ENCODE assay signal across 1 cellular context in genomic region chr17:30600062-30600829, GRCh38.
TF ChIP-seq lines count a peak whose summit lies in the region.

No MANE protein-coding gene starts in this region.

TF ChIP-seq in HepG2, 621 proteins besides CTCF, POLR2A, EP300 and RAD21 (continued from another document and continues in another):
- TF ChIP-seq, protein P1, sequence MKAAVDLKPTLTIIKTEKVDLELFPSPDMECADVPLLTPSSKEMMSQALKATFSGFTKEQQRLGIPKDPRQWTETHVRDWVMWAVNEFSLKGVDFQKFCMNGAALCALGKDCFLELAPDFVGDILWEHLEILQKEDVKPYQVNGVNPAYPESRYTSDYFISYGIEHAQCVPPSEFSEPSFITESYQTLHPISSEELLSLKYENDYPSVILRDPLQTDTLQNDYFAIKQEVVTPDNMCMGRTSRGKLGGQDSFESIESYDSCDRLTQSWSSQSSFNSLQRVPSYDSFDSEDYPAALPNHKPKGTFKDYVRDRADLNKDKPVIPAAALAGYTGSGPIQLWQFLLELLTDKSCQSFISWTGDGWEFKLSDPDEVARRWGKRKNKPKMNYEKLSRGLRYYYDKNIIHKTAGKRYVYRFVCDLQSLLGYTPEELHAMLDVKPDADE (CRISPR knock-in tag; IDR thresholded peaks at IDR 0.05), result no peak
- 0 out of 2 replicates have a peak, but pooled peaks have one; percentile 20 for TF ChIP-seq ATF7-NPFF (CRISPR knock-in tag; IDR thresholded peaks at IDR 0.05; ENCODE audit: low read depth)
- no peak for TF ChIP-seq MAFG (CRISPR knock-in tag; IDR thresholded peaks at IDR 0.05)
- peak; percentile 75; the same call in 1 of the 2 replicates for TF ChIP-seq TMF1 (CRISPR knock-in tag; IDR thresholded peaks at IDR 0.05; ENCODE audit: low read depth)
- peak; percentile 69 for TF ChIP-seq ELF3 (CRISPR knock-in tag; IDR thresholded peaks at IDR 0.05)
- TF ChIP-seq MBNL3 (CRISPR knock-in tag; conservative IDR thresholded peaks at IDR 0.05), result no peak
- no peak for TF ChIP-seq CC2D1A (CRISPR knock-in tag; IDR thresholded peaks at IDR 0.05)
- no peak for TF ChIP-seq ZNF282 (IDR thresholded peaks at IDR 0.05; ENCODE audit: partially characterized antibody)
- TF ChIP-seq YEATS4 (CRISPR knock-in tag; IDR thresholded peaks at IDR 0.05; ENCODE audit: borderline replicate concordance), result peak; percentile 79; the same call in 1 of the 2 replicates
- TF ChIP-seq, protein P2, sequence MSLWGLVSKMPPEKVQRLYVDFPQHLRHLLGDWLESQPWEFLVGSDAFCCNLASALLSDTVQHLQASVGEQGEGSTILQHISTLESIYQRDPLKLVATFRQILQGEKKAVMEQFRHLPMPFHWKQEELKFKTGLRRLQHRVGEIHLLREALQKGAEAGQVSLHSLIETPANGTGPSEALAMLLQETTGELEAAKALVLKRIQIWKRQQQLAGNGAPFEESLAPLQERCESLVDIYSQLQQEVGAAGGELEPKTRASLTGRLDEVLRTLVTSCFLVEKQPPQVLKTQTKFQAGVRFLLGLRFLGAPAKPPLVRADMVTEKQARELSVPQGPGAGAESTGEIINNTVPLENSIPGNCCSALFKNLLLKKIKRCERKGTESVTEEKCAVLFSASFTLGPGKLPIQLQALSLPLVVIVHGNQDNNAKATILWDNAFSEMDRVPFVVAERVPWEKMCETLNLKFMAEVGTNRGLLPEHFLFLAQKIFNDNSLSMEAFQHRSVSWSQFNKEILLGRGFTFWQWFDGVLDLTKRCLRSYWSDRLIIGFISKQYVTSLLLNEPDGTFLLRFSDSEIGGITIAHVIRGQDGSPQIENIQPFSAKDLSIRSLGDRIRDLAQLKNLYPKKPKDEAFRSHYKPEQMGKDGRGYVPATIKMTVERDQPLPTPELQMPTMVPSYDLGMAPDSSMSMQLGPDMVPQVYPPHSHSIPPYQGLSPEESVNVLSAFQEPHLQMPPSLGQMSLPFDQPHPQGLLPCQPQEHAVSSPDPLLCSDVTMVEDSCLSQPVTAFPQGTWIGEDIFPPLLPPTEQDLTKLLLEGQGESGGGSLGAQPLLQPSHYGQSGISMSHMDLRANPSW (CRISPR knock-in tag; IDR thresholded peaks at IDR 0.05; ENCODE audit: borderline replicate concordance), result no peak
- TF ChIP-seq ZNF878 (CRISPR knock-in tag; IDR thresholded peaks at IDR 0.05), result peak; percentile 23; the same call in 1 of the 2 replicates
- TF ChIP-seq, protein P3, sequence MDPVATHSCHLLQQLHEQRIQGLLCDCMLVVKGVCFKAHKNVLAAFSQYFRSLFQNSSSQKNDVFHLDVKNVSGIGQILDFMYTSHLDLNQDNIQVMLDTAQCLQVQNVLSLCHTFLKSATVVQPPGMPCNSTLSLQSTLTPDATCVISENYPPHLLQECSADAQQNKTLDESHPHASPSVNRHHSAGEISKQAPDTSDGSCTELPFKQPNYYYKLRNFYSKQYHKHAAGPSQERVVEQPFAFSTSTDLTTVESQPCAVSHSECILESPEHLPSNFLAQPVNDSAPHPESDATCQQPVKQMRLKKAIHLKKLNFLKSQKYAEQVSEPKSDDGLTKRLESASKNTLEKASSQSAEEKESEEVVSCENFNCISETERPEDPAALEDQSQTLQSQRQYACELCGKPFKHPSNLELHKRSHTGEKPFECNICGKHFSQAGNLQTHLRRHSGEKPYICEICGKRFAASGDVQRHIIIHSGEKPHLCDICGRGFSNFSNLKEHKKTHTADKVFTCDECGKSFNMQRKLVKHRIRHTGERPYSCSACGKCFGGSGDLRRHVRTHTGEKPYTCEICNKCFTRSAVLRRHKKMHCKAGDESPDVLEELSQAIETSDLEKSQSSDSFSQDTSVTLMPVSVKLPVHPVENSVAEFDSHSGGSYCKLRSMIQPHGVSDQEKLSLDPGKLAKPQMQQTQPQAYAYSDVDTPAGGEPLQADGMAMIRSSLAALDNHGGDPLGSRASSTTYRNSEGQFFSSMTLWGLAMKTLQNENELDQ (CRISPR knock-in tag; IDR thresholded peaks at IDR 0.05; ENCODE audit: borderline replicate concordance), result no peak
- TF ChIP-seq ATM (IDR thresholded peaks at IDR 0.05; ENCODE audit: borderline replicate concordance), result no peak
- TF ChIP-seq, protein P4, sequence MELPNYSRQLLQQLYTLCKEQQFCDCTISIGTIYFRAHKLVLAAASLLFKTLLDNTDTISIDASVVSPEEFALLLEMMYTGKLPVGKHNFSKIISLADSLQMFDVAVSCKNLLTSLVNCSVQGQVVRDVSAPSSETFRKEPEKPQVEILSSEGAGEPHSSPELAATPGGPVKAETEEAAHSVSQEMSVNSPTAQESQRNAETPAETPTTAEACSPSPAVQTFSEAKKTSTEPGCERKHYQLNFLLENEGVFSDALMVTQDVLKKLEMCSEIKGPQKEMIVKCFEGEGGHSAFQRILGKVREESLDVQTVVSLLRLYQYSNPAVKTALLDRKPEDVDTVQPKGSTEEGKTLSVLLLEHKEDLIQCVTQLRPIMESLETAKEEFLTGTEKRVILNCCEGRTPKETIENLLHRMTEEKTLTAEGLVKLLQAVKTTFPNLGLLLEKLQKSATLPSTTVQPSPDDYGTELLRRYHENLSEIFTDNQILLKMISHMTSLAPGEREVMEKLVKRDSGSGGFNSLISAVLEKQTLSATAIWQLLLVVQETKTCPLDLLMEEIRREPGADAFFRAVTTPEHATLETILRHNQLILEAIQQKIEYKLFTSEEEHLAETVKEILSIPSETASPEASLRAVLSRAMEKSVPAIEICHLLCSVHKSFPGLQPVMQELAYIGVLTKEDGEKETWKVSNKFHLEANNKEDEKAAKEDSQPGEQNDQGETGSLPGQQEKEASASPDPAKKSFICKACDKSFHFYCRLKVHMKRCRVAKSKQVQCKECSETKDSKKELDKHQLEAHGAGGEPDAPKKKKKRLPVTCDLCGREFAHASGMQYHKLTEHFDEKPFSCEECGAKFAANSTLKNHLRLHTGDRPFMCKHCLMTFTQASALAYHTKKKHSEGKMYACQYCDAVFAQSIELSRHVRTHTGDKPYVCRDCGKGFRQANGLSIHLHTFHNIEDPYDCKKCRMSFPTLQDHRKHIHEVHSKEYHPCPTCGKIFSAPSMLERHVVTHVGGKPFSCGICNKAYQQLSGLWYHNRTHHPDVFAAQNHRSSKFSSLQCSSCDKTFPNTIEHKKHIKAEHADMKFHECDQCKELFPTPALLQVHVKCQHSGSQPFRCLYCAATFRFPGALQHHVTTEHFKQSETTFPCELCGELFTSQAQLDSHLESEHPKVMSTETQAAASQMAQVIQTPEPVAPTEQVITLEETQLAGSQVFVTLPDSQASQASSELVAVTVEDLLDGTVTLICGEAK (IDR thresholded peaks at IDR 0.05), result no peak
- TF ChIP-seq, protein P4 (CRISPR knock-in tag; IDR thresholded peaks at IDR 0.05), result peak; percentile 88
- peak; percentile 82 for TF ChIP-seq ZNF598 (CRISPR knock-in tag; IDR thresholded peaks at IDR 0.05; ENCODE audit: borderline replicate concordance)
- no peak for TF ChIP-seq NR2F6 (IDR thresholded peaks at IDR 0.05)
- TF ChIP-seq NR2F6 (CRISPR knock-in tag; IDR thresholded peaks at IDR 0.05), result peak; percentile 29; the same call in 1 of the 2 replicates
- no peak for TF ChIP-seq FOXO1 (CRISPR knock-in tag; IDR thresholded peaks at IDR 0.05)
- TF ChIP-seq ZNF24 (IDR thresholded peaks at IDR 0.05), result no peak
- peak; percentile 64; the same call in 1 of the 2 replicates for TF ChIP-seq SNAPC5 (CRISPR knock-in tag; IDR thresholded peaks at IDR 0.05; ENCODE audit: borderline replicate concordance)
- TF ChIP-seq ESRRA (CRISPR knock-in tag; IDR thresholded peaks at IDR 0.05; ENCODE audit: low read depth), result 0 out of 2 replicates have a peak, but pooled peaks have one; percentile 32
- TF ChIP-seq NR2F1 (CRISPR knock-in tag; IDR thresholded peaks at IDR 0.05), result no peak
- peak; percentile 73; the same call in 1 of the 2 replicates for TF ChIP-seq IRF9 (CRISPR knock-in tag; IDR thresholded peaks at IDR 0.05; ENCODE audit: borderline replicate concordance)
- no peak for TF ChIP-seq ZKSCAN5 (CRISPR knock-in tag; IDR thresholded peaks at IDR 0.05)
- TF ChIP-seq, protein P5, sequence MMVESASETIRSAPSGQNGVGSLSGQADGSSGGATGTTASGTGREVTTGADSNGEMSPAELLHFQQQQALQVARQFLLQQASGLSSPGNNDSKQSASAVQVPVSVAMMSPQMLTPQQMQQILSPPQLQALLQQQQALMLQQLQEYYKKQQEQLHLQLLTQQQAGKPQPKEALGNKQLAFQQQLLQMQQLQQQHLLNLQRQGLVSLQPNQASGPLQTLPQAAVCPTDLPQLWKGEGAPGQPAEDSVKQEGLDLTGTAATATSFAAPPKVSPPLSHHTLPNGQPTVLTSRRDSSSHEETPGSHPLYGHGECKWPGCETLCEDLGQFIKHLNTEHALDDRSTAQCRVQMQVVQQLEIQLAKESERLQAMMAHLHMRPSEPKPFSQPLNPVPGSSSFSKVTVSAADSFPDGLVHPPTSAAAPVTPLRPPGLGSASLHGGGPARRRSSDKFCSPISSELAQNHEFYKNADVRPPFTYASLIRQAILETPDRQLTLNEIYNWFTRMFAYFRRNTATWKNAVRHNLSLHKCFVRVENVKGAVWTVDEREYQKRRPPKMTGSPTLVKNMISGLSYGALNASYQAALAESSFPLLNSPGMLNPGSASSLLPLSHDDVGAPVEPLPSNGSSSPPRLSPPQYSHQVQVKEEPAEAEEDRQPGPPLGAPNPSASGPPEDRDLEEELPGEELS (CRISPR knock-in tag; IDR thresholded peaks at IDR 0.05), result no peak
- TF ChIP-seq UBTF (CRISPR knock-in tag; IDR thresholded peaks at IDR 0.05), result peak; percentile 95
- no peak; the same call in 1 of the 2 replicates for TF ChIP-seq MYNN (CRISPR knock-in tag; IDR thresholded peaks at IDR 0.05; ENCODE audit: low read depth)
- peak; percentile 74; the same call in 1 of the 2 replicates for TF ChIP-seq IRX3 (CRISPR knock-in tag; IDR thresholded peaks at IDR 0.05; ENCODE audit: borderline replicate concordance, low read depth)
- TF ChIP-seq NCOR1 (IDR thresholded peaks at IDR 0.05; ENCODE audit: borderline replicate concordance, low read length), result no peak
- no peak for TF ChIP-seq NONO (IDR thresholded peaks at IDR 0.05)
- peak; percentile 70 for TF ChIP-seq NONO (CRISPR knock-in tag; conservative IDR thresholded peaks at IDR 0.05)
- TF ChIP-seq PATZ1 (CRISPR knock-in tag; IDR thresholded peaks at IDR 0.05), result peak; percentile 78
- no peak for TF ChIP-seq TAF15 (IDR thresholded peaks at IDR 0.05; ENCODE audit: low read depth, low read length, poor library complexity, severe bottlenecking)
- TF ChIP-seq NCOA5 (CRISPR knock-in tag; IDR thresholded peaks at IDR 0.05), result no peak
- TF ChIP-seq RBAK (CRISPR knock-in tag; IDR thresholded peaks at IDR 0.05), result no peak
